Comparison of ENCODE assay signal across 1 cellular context in the genomic region with DNA sequence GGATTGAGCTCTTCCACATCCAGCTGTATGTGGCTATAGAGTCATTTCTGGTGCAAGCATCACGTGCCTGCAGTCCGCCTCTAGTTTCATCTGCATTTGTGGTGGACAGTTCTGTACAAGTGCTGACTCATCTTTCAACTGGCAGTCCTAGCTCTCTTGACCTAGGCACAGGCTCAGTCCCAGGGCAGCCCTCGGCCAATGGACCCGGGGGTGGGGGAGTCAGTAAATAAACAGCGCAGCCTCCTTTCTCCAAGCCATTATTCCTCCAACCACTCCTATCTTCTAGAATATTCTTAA.
TF ChIP-seq lines count a peak whose summit lies in the region.

No MANE protein-coding gene starts in this region.

TF ChIP-seq in GM23338, 12 proteins besides CTCF, POLR2A, EP300 and RAD21 (continued from another document):
- TF ChIP-seq, protein P1, sequence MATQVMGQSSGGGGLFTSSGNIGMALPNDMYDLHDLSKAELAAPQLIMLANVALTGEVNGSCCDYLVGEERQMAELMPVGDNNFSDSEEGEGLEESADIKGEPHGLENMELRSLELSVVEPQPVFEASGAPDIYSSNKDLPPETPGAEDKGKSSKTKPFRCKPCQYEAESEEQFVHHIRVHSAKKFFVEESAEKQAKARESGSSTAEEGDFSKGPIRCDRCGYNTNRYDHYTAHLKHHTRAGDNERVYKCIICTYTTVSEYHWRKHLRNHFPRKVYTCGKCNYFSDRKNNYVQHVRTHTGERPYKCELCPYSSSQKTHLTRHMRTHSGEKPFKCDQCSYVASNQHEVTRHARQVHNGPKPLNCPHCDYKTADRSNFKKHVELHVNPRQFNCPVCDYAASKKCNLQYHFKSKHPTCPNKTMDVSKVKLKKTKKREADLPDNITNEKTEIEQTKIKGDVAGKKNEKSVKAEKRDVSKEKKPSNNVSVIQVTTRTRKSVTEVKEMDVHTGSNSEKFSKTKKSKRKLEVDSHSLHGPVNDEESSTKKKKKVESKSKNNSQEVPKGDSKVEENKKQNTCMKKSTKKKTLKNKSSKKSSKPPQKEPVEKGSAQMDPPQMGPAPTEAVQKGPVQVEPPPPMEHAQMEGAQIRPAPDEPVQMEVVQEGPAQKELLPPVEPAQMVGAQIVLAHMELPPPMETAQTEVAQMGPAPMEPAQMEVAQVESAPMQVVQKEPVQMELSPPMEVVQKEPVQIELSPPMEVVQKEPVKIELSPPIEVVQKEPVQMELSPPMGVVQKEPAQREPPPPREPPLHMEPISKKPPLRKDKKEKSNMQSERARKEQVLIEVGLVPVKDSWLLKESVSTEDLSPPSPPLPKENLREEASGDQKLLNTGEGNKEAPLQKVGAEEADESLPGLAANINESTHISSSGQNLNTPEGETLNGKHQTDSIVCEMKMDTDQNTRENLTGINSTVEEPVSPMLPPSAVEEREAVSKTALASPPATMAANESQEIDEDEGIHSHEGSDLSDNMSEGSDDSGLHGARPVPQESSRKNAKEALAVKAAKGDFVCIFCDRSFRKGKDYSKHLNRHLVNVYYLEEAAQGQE (IDR thresholded peaks at IDR 0.05; ENCODE audit: unreplicated experiment): no peak
- TF ChIP-seq NANOG (IDR thresholded peaks at IDR 0.05; ENCODE audit: borderline replicate concordance) (no peak), ZNF114 (CRISPR knock-in tag; IDR thresholded peaks at IDR 0.05) (no peak), STAT1 (IDR thresholded peaks at IDR 0.05; ENCODE audit: unreplicated experiment) (no peak), EZH2 (IDR thresholded peaks at IDR 0.05; ENCODE audit: low read depth, unreplicated experiment) (no peak), POLR2AphosphoS5 (IDR thresholded peaks at IDR 0.05; ENCODE audit: low read depth) (no peak), EZH2phosphoT487 (IDR thresholded peaks at IDR 0.05; ENCODE audit: unreplicated experiment) (no peak), JUNB (IDR thresholded peaks at IDR 0.05; ENCODE audit: unreplicated experiment) (no peak), ZNF331 (CRISPR knock-in tag; IDR thresholded peaks at IDR 0.05; ENCODE audit: low read depth) (no peak)
- TF ChIP-seq, protein P2, sequence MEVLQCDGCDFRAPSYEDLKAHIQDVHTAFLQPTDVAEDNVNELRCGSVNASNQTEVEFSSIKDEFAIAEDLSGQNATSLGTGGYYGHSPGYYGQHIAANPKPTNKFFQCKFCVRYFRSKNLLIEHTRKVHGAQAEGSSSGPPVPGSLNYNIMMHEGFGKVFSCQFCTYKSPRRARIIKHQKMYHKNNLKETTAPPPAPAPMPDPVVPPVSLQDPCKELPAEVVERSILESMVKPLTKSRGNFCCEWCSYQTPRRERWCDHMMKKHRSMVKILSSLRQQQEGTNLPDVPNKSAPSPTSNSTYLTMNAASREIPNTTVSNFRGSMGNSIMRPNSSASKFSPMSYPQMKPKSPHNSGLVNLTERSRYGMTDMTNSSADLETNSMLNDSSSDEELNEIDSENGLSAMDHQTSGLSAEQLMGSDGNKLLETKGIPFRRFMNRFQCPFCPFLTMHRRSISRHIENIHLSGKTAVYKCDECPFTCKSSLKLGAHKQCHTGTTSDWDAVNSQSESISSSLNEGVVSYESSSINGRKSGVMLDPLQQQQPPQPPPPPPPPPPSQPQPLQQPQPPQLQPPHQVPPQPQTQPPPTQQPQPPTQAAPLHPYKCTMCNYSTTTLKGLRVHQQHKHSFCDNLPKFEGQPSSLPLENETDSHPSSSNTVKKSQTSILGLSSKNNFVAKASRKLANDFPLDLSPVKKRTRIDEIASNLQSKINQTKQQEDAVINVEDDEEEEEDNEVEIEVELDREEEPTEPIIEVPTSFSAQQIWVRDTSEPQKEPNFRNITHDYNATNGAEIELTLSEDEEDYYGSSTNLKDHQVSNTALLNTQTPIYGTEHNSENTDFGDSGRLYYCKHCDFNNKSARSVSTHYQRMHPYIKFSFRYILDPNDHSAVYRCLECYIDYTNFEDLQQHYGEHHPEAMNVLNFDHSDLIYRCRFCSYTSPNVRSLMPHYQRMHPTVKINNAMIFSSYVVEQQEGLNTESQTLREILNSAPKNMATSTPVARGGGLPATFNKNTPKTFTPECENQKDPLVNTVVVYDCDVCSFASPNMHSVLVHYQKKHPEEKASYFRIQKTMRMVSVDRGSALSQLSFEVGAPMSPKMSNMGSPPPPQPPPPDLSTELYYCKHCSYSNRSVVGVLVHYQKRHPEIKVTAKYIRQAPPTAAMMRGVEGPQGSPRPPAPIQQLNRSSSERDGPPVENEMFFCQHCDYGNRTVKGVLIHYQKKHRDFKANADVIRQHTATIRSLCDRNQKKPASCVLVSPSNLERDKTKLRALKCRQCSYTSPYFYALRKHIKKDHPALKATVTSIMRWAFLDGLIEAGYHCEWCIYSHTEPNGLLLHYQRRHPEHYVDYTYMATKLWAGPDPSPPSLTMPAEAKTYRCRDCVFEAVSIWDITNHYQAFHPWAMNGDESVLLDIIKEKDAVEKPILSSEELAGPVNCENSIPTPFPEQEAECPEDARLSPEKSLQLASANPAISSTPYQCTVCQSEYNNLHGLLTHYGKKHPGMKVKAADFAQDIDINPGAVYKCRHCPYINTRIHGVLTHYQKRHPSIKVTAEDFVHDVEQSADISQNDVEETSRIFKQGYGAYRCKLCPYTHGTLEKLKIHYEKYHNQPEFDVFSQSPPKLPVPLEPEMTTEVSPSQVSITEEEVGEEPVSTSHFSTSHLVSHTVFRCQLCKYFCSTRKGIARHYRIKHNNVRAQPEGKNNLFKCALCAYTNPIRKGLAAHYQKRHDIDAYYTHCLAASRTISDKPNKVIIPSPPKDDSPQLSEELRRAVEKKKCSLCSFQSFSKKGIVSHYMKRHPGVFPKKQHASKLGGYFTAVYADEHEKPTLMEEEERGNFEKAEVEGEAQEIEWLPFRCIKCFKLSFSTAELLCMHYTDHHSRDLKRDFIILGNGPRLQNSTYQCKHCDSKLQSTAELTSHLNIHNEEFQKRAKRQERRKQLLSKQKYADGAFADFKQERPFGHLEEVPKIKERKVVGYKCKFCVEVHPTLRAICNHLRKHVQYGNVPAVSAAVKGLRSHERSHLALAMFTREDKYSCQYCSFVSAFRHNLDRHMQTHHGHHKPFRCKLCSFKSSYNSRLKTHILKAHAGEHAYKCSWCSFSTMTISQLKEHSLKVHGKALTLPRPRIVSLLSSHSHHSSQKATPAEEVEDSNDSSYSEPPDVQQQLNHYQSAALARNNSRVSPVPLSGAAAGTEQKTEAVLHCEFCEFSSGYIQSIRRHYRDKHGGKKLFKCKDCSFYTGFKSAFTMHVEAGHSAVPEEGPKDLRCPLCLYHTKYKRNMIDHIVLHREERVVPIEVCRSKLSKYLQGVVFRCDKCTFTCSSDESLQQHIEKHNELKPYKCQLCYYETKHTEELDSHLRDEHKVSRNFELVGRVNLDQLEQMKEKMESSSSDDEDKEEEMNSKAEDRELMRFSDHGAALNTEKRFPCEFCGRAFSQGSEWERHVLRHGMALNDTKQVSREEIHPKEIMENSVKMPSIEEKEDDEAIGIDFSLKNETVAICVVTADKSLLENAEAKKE (CRISPR knock-in tag; IDR thresholded peaks at IDR 0.05): no peak
